In the genomic region with DNA sequence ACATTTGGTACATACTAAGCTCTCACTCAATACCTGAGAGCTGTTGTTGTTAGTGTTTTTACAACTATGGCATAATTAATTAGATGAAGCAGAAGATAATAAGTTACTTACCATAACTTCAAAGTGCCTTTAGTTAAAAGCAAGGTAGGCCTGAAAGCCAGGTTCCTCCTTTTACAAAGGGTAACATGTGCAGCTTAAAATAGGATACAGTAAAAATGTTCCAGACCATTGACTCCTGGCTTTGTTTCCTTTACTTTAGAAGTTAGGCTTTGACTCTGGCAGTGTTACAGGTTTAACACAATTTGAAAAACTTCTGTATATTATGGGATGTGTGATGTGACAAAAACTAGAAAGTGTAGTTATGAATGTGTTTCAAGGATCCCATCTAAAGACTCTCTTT, we compare ENCODE assay signal across 16 cellular contexts.
DNase-seq lines count a peak whose midpoint lies in the region; ATAC-seq and TF ChIP-seq lines count a peak whose summit lies in the region.
"Had no signal": no experiment of that assay in that cellular context is flagged by ENCODE, and none has a peak within 500 bp of the region (broad histone marks: within the 10 kb centered on the region; RNA-seq: fewer than 3 reads in every experiment).

No MANE protein-coding gene starts in this region.

- H4K5ac ChIP-seq in H9 (ENCODE audit: insufficient read length, low read depth, low read length) = no peak overlapping the region

- H3K4ac ChIP-seq in H9 (ENCODE audit: low read depth, low read length) = no peak overlapping the region

- no peak overlapping the region for H3T11ph ChIP-seq in H9 (ENCODE audit: low read length)

- no peaks in the 10 kb centered on the region for H3K4me1 ChIP-seq in H9 (ENCODE audit: insufficient read depth, low read length)
- H3K4me1 ChIP-seq: foreskin keratinocyte had no signal

- no peaks in the 10 kb centered on the region for H3K9me3 ChIP-seq in H9 (ENCODE audit: control insufficient read depth, low read depth, low read length)
- H3K9me3 ChIP-seq: MG63 had no signal

- H3K27ac ChIP-seq in H9 (ENCODE audit: insufficient read length, low read depth, low read length) = no peak overlapping the region
- H3K27ac ChIP-seq: foreskin keratinocyte, HL-60 had no signal

- ATAC-seq in GM18502 (IDR thresholded peaks at IDR 0.05; ENCODE audit: poor library complexity, unreplicated experiment) = peak; percentile 34
- ATAC-seq in GM21360 (IDR thresholded peaks at IDR 0.05; ENCODE audit: unreplicated experiment) = peak; percentile 58
- peak; percentile 34 for ATAC-seq in HG02870 (IDR thresholded peaks at IDR 0.05; ENCODE audit: unreplicated experiment)
- ATAC-seq in HG03571 (IDR thresholded peaks at IDR 0.05; ENCODE audit: unreplicated experiment) = peak; percentile 29
- ATAC-seq in sciatic nerve = no peak
- ATAC-seq in HG03097 (IDR thresholded peaks at IDR 0.05; ENCODE audit: low FRiP score, unreplicated experiment) = no peak
- no peak for ATAC-seq in activated naive CD8-positive, alpha-beta T cell treated with anti-CD3 and anti-CD28 coated beads, Interleukin-2, amount 50 U/mL, for 24 hours
- ATAC-seq: foreskin keratinocyte had no signal

- H2AK5ac ChIP-seq in H9 (ENCODE audit: insufficient read length, low read length) = no peak overlapping the region

- no peak overlapping the region for H2BK20ac ChIP-seq in H9 (ENCODE audit: low read depth, low read length, poor library complexity, severe bottlenecking)

- H3K23ac ChIP-seq in H9 (ENCODE audit: insufficient read length, low read depth, low read length) = no peak overlapping the region

- intact Hi-C loops in sciatic nerve (cut with DNase I) = no loop called here

- H2BK15ac ChIP-seq in H9 (ENCODE audit: low read depth, low read length) = no peak overlapping the region

- no peak overlapping the region for H3K27ac Mint-ChIP-seq in activated naive CD8-positive, alpha-beta T cell treated with anti-CD3 and anti-CD28 coated beads, Interleukin-2, amount 50 U/mL, for 24 hours
- H3K27ac Mint-ChIP-seq in H9 = no peak overlapping the region
- H3K27ac Mint-ChIP-seq: type B pancreatic cell had no signal

- H3K4me2 ChIP-seq in H9 (ENCODE audit: insufficient read depth, insufficient read length, low read length) = no peak overlapping the region

- H3K27me3 Mint-ChIP-seq in activated naive CD8-positive, alpha-beta T cell treated with anti-CD3 and anti-CD28 coated beads, Interleukin-2, amount 50 U/mL, for 24 hours = peaks cover 2% of the 10 kb centered on the region
- H3K27me3 Mint-ChIP-seq in H9 (ENCODE audit: low read depth) = no peaks in the 10 kb centered on the region

- H2AFZ ChIP-seq in H9 (ENCODE audit: low read length) = no peak overlapping the region

- no peak overlapping the region for H4K8ac ChIP-seq in H9 (replicated peaks; ENCODE audit: insufficient read length, low read depth, low read length)

- no peak overlapping the region for H2BK12ac ChIP-seq in H9 (ENCODE audit: insufficient read length, low read depth, low read length)

- no peak overlapping the region for H3K18ac ChIP-seq in H9 (ENCODE audit: insufficient read length, low read depth, low read length)

- H2BK5ac ChIP-seq in H9 (ENCODE audit: insufficient read length, low read length) = no peak overlapping the region

- H3K79me1 ChIP-seq in H9 (ENCODE audit: insufficient read depth, low read depth, low read length, poor library complexity, severe bottlenecking) = no peaks in the 10 kb centered on the region

- no peaks in the 10 kb centered on the region for H3K79me2 ChIP-seq in H9 (ENCODE audit: insufficient read depth, low read length)

- no peak for TF ChIP-seq CTCF in H9 (conservative IDR thresholded peaks at IDR 0.05)

- H4K91ac ChIP-seq in H9 (ENCODE audit: insufficient read length, low read depth, low read length) = no peak overlapping the region

- no peak overlapping the region for H3K14ac ChIP-seq in H9 (ENCODE audit: insufficient read depth, low read length)

- H3K9ac ChIP-seq in H9 (ENCODE audit: extremely low read depth, insufficient read length, low read length) = no peak overlapping the region

- no peak for DNase-seq in sciatic nerve (ENCODE audit: low spot score)
- no peak for DNase-seq in activated naive CD8-positive, alpha-beta T cell treated with anti-CD3 and anti-CD28 coated beads, Interleukin-2, amount 50 U/mL, for 24 hours
- no peak for DNase-seq in H9
- DNase-seq: activated CD4-positive, CD25-positive, alpha-beta regulatory T cell; activated T-cell treated with anti-CD3 and anti-CD28 coated beads, Interleukin-2, amount 50 U/mL, for 48 hours; anterior cingulate cortex; foreskin keratinocyte; MG63; NCI-H748 treated with DMSO at 0.1 percent for 48 hours had no signal

- no peaks in the 10 kb centered on the region for H4K20me1 ChIP-seq in H9 (ENCODE audit: control insufficient read depth, insufficient read depth, insufficient read length)

- no peaks in the 10 kb centered on the region for H3K23me2 ChIP-seq in H9 (ENCODE audit: insufficient read length, low read depth, low read length, poor library complexity, severe bottlenecking)

- no peak overlapping the region for H2BK120ac ChIP-seq in H9 (ENCODE audit: low read depth, low read length, poor library complexity, severe bottlenecking)

- H3K4me3 Mint-ChIP-seq in activated naive CD8-positive, alpha-beta T cell treated with anti-CD3 and anti-CD28 coated beads, Interleukin-2, amount 50 U/mL, for 24 hours = no peak overlapping the region
- no peak overlapping the region for H3K4me3 Mint-ChIP-seq in H9
- H3K4me3 Mint-ChIP-seq: type B pancreatic cell had no signal

- no peaks in the 10 kb centered on the region for H3K36me3 Mint-ChIP-seq in activated naive CD8-positive, alpha-beta T cell treated with anti-CD3 and anti-CD28 coated beads, Interleukin-2, amount 50 U/mL, for 24 hours (ENCODE audit: low read depth)
- no peaks in the 10 kb centered on the region for H3K36me3 Mint-ChIP-seq in H9 (ENCODE audit: insufficient read depth in 1 of 3, low read depth in 3 of 3)
- H3K36me3 Mint-ChIP-seq: type B pancreatic cell had no signal

- no peaks in the 10 kb centered on the region for H3K9me3 Mint-ChIP-seq in activated naive CD8-positive, alpha-beta T cell treated with anti-CD3 and anti-CD28 coated beads, Interleukin-2, amount 50 U/mL, for 24 hours
- H3K9me3 Mint-ChIP-seq in H9 = no peaks in the 10 kb centered on the region
- H3K9me3 Mint-ChIP-seq: type B pancreatic cell had no signal

- no peak overlapping the region for H3K56ac ChIP-seq in H9 (ENCODE audit: insufficient read length, low read depth, low read length)

- H3K27me3 ChIP-seq in H9 (ENCODE audit: insufficient read depth, low read length) = no peaks in the 10 kb centered on the region
- H3K27me3 ChIP-seq: foreskin keratinocyte, MG63 had no signal

- no peaks in the 10 kb centered on the region for H3K4me1 Mint-ChIP-seq in activated naive CD8-positive, alpha-beta T cell treated with anti-CD3 and anti-CD28 coated beads, Interleukin-2, amount 50 U/mL, for 24 hours
- H3K4me1 Mint-ChIP-seq in H9 = no peaks in the 10 kb centered on the region

Comparison
In these comparisons a context has a peak if more than half of its experiments do, and no peak if none do; other contexts are left out.
1. ATAC-seq: peak in GM18502 (single experiment), GM21360 (single experiment), HG02870 (single experiment) and HG03571 (single experiment); none in sciatic nerve (single experiment), HG03097 (single experiment) and activated naive CD8-positive, alpha-beta T cell treated with anti-CD3 and anti-CD28 coated beads, Interleukin-2, amount 50 U/mL, for 24 hours (single experiment).